1 cellular context compared by ENCODE assay signal in the genomic region with DNA sequence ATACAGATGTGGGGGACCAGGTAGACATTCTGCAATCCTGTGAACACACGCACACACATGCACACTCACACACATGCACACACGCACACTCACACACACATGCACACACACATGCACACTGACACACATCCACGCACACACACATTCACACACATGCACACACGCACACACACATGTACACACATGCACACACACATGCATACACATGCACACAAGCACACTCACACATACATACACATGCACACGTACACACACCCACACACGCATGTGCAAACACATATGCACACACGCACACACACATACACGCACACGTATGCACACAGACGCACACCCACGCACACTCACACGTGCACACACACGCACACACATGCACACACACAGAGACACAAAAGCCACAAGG.
TF ChIP-seq lines count a peak whose summit lies in the region.

No MANE protein-coding gene starts in this region.

TF ChIP-seq in A549, 52 proteins besides CTCF, POLR2A, EP300 and RAD21:
- no peak for TF ChIP-seq RNF2 (IDR thresholded peaks at IDR 0.05; ENCODE audit: borderline replicate concordance, low read depth)
- TF ChIP-seq, protein P1, sequence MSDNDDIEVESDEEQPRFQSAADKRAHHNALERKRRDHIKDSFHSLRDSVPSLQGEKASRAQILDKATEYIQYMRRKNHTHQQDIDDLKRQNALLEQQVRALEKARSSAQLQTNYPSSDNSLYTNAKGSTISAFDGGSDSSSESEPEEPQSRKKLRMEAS (IDR thresholded peaks at IDR 0.05), result no peak
- no peak for TF ChIP-seq ESRRA (IDR thresholded peaks at IDR 0.05; ENCODE audit: borderline replicate concordance, low read length)
- TF ChIP-seq KDM1A (IDR thresholded peaks at IDR 0.05; ENCODE audit: low read depth), result no peak
- TF ChIP-seq, protein P2, sequence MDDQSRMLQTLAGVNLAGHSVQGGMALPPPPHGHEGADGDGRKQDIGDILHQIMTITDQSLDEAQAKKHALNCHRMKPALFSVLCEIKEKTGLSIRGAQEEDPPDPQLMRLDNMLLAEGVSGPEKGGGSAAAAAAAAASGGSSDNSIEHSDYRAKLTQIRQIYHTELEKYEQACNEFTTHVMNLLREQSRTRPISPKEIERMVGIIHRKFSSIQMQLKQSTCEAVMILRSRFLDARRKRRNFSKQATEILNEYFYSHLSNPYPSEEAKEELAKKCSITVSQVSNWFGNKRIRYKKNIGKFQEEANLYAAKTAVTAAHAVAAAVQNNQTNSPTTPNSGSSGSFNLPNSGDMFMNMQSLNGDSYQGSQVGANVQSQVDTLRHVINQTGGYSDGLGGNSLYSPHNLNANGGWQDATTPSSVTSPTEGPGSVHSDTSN (IDR thresholded peaks at IDR 0.05), result no peak
- no peak for TF ChIP-seq CBX8 (IDR thresholded peaks at IDR 0.05)
- TF ChIP-seq, protein P3, sequence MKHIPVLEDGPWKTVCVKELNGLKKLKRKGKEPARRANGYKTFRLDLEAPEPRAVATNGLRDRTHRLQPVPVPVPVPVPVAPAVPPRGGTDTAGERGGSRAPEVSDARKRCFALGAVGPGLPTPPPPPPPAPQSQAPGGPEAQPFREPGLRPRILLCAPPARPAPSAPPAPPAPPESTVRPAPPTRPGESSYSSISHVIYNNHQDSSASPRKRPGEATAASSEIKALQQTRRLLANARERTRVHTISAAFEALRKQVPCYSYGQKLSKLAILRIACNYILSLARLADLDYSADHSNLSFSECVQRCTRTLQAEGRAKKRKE (CRISPR knock-in tag; IDR thresholded peaks at IDR 0.05; ENCODE audit: low read depth), result no peak
- TF ChIP-seq RFX5 (IDR thresholded peaks at IDR 0.05), result no peak
- TF ChIP-seq CHD4 (IDR thresholded peaks at IDR 0.05; ENCODE audit: borderline replicate concordance), result no peak
- no peak for TF ChIP-seq TFCP2L1 (CRISPR knock-in tag; IDR thresholded peaks at IDR 0.05)
- no peak for TF ChIP-seq NFE2L2 (conservative IDR thresholded peaks at IDR 0.05; ENCODE audit: low read length)
